Comparison of ENCODE assay signal across 22 cellular contexts in the genomic region with DNA sequence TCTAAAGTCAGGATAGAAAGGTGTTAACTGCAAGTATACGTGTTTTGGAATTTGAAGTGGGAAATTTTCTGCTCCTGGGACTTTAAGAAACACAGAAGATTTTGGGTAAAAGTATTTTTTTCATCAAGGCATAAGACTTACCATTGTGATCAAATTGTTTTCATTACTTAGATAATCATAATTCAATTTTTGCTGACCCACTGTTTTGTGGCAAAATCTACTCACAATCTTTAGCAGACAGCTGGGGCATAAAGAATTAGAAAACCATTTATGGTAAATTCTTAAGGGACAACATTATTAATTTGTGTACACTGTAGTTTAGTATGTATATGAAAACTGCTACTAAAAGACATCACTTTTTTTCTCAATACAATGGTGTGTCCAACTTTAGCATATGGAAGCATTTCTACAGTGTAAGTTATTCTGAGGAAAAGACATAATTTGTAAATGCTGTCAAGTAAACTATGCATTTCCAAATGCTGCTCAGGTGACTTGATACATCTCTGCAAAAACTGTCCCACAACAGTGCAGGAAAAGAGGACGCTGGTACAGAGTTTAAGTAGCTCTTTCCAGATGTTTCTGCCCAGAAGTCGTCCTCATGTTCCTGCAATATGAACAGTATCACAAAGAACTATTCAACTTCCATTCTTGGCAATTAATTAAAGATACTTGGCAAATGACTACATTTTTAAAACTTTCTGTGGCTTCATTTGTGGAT. TPM values are rescaled to one million over a fixed set of nuclear protein-coding genes. Genes with fewer than 3 reads are reported as not detected.
"Had no signal": no experiment of that assay in that cellular context is flagged by ENCODE, and none has a peak within 500 bp of the region (broad histone marks: within the 10 kb centered on the region; RNA-seq: fewer than 3 reads in every experiment).

No MANE protein-coding gene starts in this region.

- H3K36me3 ChIP-seq: gastroesophageal sphincter, neural progenitor cell, tibial nerve had no signal

- DNase-seq: activated CD4-positive, alpha-beta T cell treated with anti-CD3 and anti-CD28 coated beads for 36 hours; activated CD4-positive, alpha-beta T cell treated with anti-CD3 and anti-CD28 coated beads, Interleukin-2, amount 50 U/mL, for 48 hours; activated CD8-positive, alpha-beta memory T cell treated with anti-CD3 and anti-CD28 coated beads, Interleukin-2, amount 50 U/mL, for 48 hours; activated effector memory CD4-positive, alpha-beta T cell treated with Interleukin-2 at 50 U/mL for 16 hours; activated naive CD4-positive, alpha-beta T cell treated with anti-CD3 and anti-CD28 coated beads for 36 hours; activated T-cell treated with anti-CD3 and anti-CD28 coated beads, Interleukin-2, amount 50 U/mL, for 72 hours; caudate nucleus; dermis blood vessel endothelial cell; effector CD8-positive, alpha-beta T cell; erythroblast; kidney; naive thymus-derived CD8-positive, alpha-beta T cell; retina; stimulated activated CD4-positive, alpha-beta T cell treated with anti-CD3 and anti-CD28 coated beads, Interleukin-4, amount 100 ng/mL, for 24 hours; substantia nigra; T-helper 1 cell had no signal

- H3K4me2 ChIP-seq: neural progenitor cell had no signal

- H2AFZ ChIP-seq: neural progenitor cell had no signal

- H3K4me3 ChIP-seq: gastroesophageal sphincter, lung, neural progenitor cell, tibial nerve had no signal

- H3K27me3 ChIP-seq: gastroesophageal sphincter, neural progenitor cell, tibial nerve had no signal

- ATAC-seq: activated CD4-positive, alpha-beta T cell treated with anti-CD3 and anti-CD28 coated beads for 36 hours; activated T-cell treated with anti-CD3 and anti-CD28 coated beads, Interleukin-2, amount 50 U/mL, for 72 hours; gastroesophageal sphincter; naive thymus-derived CD8-positive, alpha-beta T cell; WTC11 had no signal

- H3K27ac ChIP-seq: gastroesophageal sphincter, neural progenitor cell, tibial nerve had no signal

- H3K9ac ChIP-seq: neural progenitor cell had no signal

- H3K4me1 ChIP-seq: neural progenitor cell, tibial nerve had no signal

RNA-seq across cellular contexts. Expression of a gene that starts 52.3 kb away (rescaled TPM):
- total RNA-seq: activated CD4-positive, alpha-beta T cell treated with anti-CD3 and anti-CD28 coated beads for 36 hours; activated CD8-positive, alpha-beta memory T cell treated with anti-CD3 and anti-CD28 coated beads for 36 hours; activated naive CD4-positive, alpha-beta T cell treated with anti-CD3 and anti-CD28 coated beads for 36 hours; activated T-cell treated with anti-CD3 and anti-CD28 coated beads, Interleukin-2, amount 50 U/mL, for 72 hours; naive thymus-derived CD8-positive, alpha-beta T cell had no signal
- polyA plus RNA-seq: naive thymus-derived CD8-positive, alpha-beta T cell had no signal
